In the genomic region with DNA sequence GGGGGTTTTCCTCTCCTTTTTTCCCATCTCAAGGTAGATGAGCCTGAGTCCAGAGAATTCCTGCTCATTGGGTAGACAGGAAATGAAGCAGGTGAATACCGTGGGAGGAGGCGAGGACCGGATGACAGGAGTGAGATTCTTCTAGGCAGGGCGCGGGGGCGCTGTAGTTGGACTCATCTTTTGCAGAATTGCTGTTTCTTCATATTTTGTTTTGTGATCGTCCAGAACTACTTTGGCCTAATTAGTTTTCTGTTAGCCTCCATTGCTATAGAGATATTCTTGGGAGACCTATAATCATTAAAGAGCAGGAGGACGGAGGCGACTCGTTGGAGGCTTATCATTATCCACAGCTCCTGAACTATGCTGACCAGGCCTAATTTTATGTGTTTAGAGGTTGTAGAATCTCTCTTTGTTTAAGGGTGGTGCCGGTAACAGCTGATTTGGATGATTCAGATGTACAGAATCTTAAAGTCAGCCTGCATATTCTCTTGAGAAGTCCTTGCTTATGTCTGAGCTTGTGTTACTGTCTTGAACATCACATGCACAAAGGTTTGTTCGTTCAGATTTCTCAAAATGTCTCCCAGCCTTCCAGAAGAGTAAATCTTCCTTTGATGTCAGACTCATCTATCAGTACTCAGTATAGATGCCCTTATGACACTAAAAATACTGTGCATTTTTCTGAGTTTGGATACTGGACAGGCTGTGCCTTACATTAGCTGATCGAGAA, we compare ENCODE assay signal across 8 cellular contexts. TPM values are rescaled to one million over a fixed set of nuclear protein-coding genes. Genes with fewer than 3 reads are reported as not detected.
DNase-seq lines count a peak whose midpoint lies in the region; ATAC-seq and TF ChIP-seq lines count a peak whose summit lies in the region.

No MANE protein-coding gene starts in this region.

- DNase-seq in Caki2 (ENCODE audit: low read depth) (peak; percentile 60), SK-N-DZ (ENCODE audit: low spot score) (peak; percentile 61), choroid plexus epithelial cell (ENCODE audit: low read depth) (peak; percentile 63), kidney glomerular epithelial cell (lab: John Stamatoyannopoulos, UW) (peak; percentile 51), smooth muscle cell (lab: John Stamatoyannopoulos, UW; ENCODE audit: unreplicated experiment) (no peak), GM19238 (ENCODE audit: insufficient read length, low spot score) (no peak)

- H2AFZ ChIP-seq in smooth muscle cell (ENCODE audit: low read depth) = peak overlapping the region; percentile 46

- H3K9ac ChIP-seq in HUES6 (ENCODE audit: low read length) (peak overlapping the region; percentile 56), smooth muscle cell (ENCODE audit: low read depth) (peak overlapping the region; percentile 74)

- H3K4me1 ChIP-seq in HUES6 (ENCODE audit: control insufficient read depth, insufficient read depth, low read length) (peaks cover 18% of the 10 kb centered on the region), smooth muscle cell (ENCODE audit: low read depth) (peaks cover 13% of the 10 kb centered on the region)

- peaks cover 17% of the 10 kb centered on the region for H3K36me3 ChIP-seq in HUES6 (ENCODE audit: control insufficient read depth, insufficient read depth, low read length)
- no peaks in the 10 kb centered on the region for H3K36me3 ChIP-seq in smooth muscle cell (ENCODE audit: low read depth)

- H4K20me1 ChIP-seq in smooth muscle cell (ENCODE audit: low read depth) = peaks cover 21% of the 10 kb centered on the region

- TF ChIP-seq CTCF in choroid plexus epithelial cell (conservative IDR thresholded peaks at IDR 0.05; ENCODE audit: low read depth, low read length) = peak; percentile 57
- TF ChIP-seq CTCF in smooth muscle cell (IDR thresholded peaks at IDR 0.05; ENCODE audit: borderline replicate concordance, insufficient read depth, poor library complexity, severe bottlenecking) = peak; percentile 21

- peaks cover 19% of the 10 kb centered on the region for H3F3A ChIP-seq in smooth muscle cell (ENCODE audit: low read depth)

- H3K79me2 ChIP-seq in smooth muscle cell (ENCODE audit: low read depth) = peaks cover 12% of the 10 kb centered on the region

- H3K27ac ChIP-seq in HUES6 (ENCODE audit: low read depth, low read length) = no peak overlapping the region
- H3K27ac ChIP-seq in smooth muscle cell (ENCODE audit: low read depth) = peak overlapping the region; percentile 86

- in situ Hi-C loops in Caki2 (cut with HindIII; ENCODE audit: low pct_unique_long_range_greater_than_20kb, low sequenced_read_pairs) = no loop called here

- H3K27me3 ChIP-seq in HUES6 (ENCODE audit: control insufficient read depth, insufficient read depth, low read length) = no peaks in the 10 kb centered on the region
- no peaks in the 10 kb centered on the region for H3K27me3 ChIP-seq in smooth muscle cell (ENCODE audit: low read depth)

- no peaks in the 10 kb centered on the region for H3K9me3 ChIP-seq in HUES6 (ENCODE audit: control insufficient read depth, insufficient read depth, low read depth, low read length)
- no peaks in the 10 kb centered on the region for H3K9me3 ChIP-seq in smooth muscle cell (replicated peaks; ENCODE audit: low read depth)

- 15% methylated on average over 13 of the region's 13 CpGs for WGBS in smooth muscle cell (ENCODE audit: low lambda C conversion rate)

- peak overlapping the region; percentile 82 for H3K4me3 ChIP-seq in HUES6 (ENCODE audit: low read depth, low read length)
- H3K4me3 ChIP-seq in choroid plexus epithelial cell (ENCODE audit: low read depth, low read length) = peak overlapping the region; percentile 82
- H3K4me3 ChIP-seq in smooth muscle cell = peak overlapping the region; percentile 71

- peak overlapping the region; percentile 92 for H3K4me2 ChIP-seq in smooth muscle cell

- no peak for ATAC-seq in GM21360 (IDR thresholded peaks at IDR 0.05; ENCODE audit: unreplicated experiment)

RNA-seq across cellular contexts. Expression of a gene that starts 0.7 kb away (rescaled TPM):
- 42.0 and 49.6 TPM in 2 replicates for total RNA-seq in Caki2 (2014; rRNA removed; shearing (Covaris generic); ENCODE audit: low replicate concordance)
- 26.9 and 27.5 TPM in 2 replicates for polyA plus RNA-seq in SK-N-DZ (2014; cell fraction: cytosol; rRNA removed)
- 49.7 and 84.7 TPM in 2 replicates for polyA plus RNA-seq in SK-N-DZ (2014; cell fraction: nucleus; rRNA removed)
- 31.9 and 54.7 TPM in 2 replicates for total RNA-seq in smooth muscle cell
- polyA plus RNA-seq in smooth muscle cell = 27.3 and 34.0 TPM in 2 replicates

RNA-seq across cellular contexts. Expression of a gene that starts 36.4 kb away (rescaled TPM):
- 287 and 330 TPM in 2 replicates for total RNA-seq in Caki2 (2014; rRNA removed; shearing (Covaris generic); ENCODE audit: low replicate concordance)
- polyA plus RNA-seq in SK-N-DZ (2014; cell fraction: cytosol; rRNA removed) = not detected in 2 replicates
- polyA plus RNA-seq in SK-N-DZ (2014; cell fraction: nucleus; rRNA removed) = not detected in 2 replicates
- total RNA-seq in smooth muscle cell = 116 and 117 TPM in 2 replicates
- 237 and 255 TPM in 2 replicates for polyA plus RNA-seq in smooth muscle cell

Comparison
In these comparisons a context has a peak if more than half of its experiments do, and no peak if none do; other contexts are left out.
1. DNase-seq: peak in Caki2 (single experiment), SK-N-DZ (single experiment), choroid plexus epithelial cell (single experiment) and kidney glomerular epithelial cell (single experiment); none in smooth muscle cell (single experiment) and GM19238 (single experiment).
2. Peak in every context shown above with its lines, with median percentiles within 50 percentile points of each other: H3K4me3 ChIP-seq.